In genomic region chr16:11354733-11355574, GRCh38 we compare ENCODE assay signal across 8 cellular contexts. TPM values are rescaled to one million over a fixed set of nuclear protein-coding genes. Genes with fewer than 3 reads are reported as not detected.
A peak's percentile ranks its signal among the peaks of the same experiment; 100 is the strongest.
DNase-seq lines count a peak whose midpoint lies in the region; ATAC-seq and TF ChIP-seq lines count a peak whose summit lies in the region.

No MANE protein-coding gene starts in this region.

- no peaks in the 10 kb centered on the region for H3K9me3 ChIP-seq in heart left ventricle
- H3K9me3 ChIP-seq in A673 (ENCODE audit: low read depth, low read length, poor library complexity, severe bottlenecking), result peaks cover 4% of the 10 kb centered on the region

- no peak for TF ChIP-seq CTCF in heart left ventricle (IDR thresholded peaks at IDR 0.05)
- no peak for TF ChIP-seq CTCF in A673 (conservative IDR thresholded peaks at IDR 0.05; ENCODE audit: low read depth, low read length)

- ATAC-seq in GM18861 (IDR thresholded peaks at IDR 0.05; ENCODE audit: unreplicated experiment) (peak; percentile 43), HG03039 (IDR thresholded peaks at IDR 0.05; ENCODE audit: unreplicated experiment) (peak; percentile 51), heart left ventricle (no peak)

- POLR2A ChIA-PET in A673 (lab: Charles Lee; ENCODE audit: low non-redundant PET), result no interaction called here

- intact Hi-C loops in heart left ventricle (cut with DNase I), result loop anchor here in 8 of 10 donors (5.0 to 10.0 kb wide), 8 partner anchors 58 to 393 kb away; partner anchors contain the start of gene SOCS1 (in 5 of the 8)
- intact Hi-C loops in A673 (cut with micrococcal nuclease; ENCODE audit: unreplicated experiment), result no loop called here

- H3K36me3 Mint-ChIP-seq in T-helper 2 cell treated with Interferon-gamma antibody and Interleukin-4, amounts not matched to agents 5 μg/mL and 100 μg/mL, for 36 hours (ENCODE audit: low read depth), result peaks cover 30% of the 10 kb centered on the region

- no peaks in the 10 kb centered on the region for H3K27me3 Mint-ChIP-seq in T-helper 2 cell treated with Interferon-gamma antibody and Interleukin-4, amounts not matched to agents 5 μg/mL and 100 μg/mL, for 36 hours (ENCODE audit: low read depth)

- peak overlapping the region; percentile 90 for H3K27ac Mint-ChIP-seq in T-helper 2 cell treated with Interferon-gamma antibody and Interleukin-4, amounts not matched to agents 5 μg/mL and 100 μg/mL, for 36 hours

- no TSS peak for BruUV-seq in A673 (replicated peaks; lab: Mats Ljungman, UMichigan)

- no peaks in the 10 kb centered on the region for H3K9me3 Mint-ChIP-seq in T-helper 2 cell treated with Interferon-gamma antibody and Interleukin-4, amounts not matched to agents 5 μg/mL and 100 μg/mL, for 36 hours

- H3K27me3 ChIP-seq in heart left ventricle (peaks cover 0 to 21% (median 0%) of the 10 kb centered on the region in 9 donors), A673 (replicated peaks; ENCODE audit: insufficient read depth, low read depth, low read length, poor library complexity) (no peaks in the 10 kb centered on the region)

- CTCF ChIA-PET in A673 (lab: Charles Lee), result no interaction called here

- H3K36me3 ChIP-seq in heart left ventricle, result no peaks in the 10 kb centered on the region
- H3K36me3 ChIP-seq in A673 (ENCODE audit: insufficient read depth, low read length, poor library complexity, severe bottlenecking), result peaks cover 7% of the 10 kb centered on the region

- WGBS in heart left ventricle, 4 donors, result 73 to 81% (median 78%) methylated on average over 11 of the region's 11 CpGs

- H3K4me1 Mint-ChIP-seq in T-helper 2 cell treated with Interferon-gamma antibody and Interleukin-4, amounts not matched to agents 5 μg/mL and 100 μg/mL, for 36 hours (ENCODE audit: low read depth), result peaks cover 53% of the 10 kb centered on the region

- H3K4me3 Mint-ChIP-seq in T-helper 2 cell treated with Interferon-gamma antibody and Interleukin-4, amounts not matched to agents 5 μg/mL and 100 μg/mL, for 36 hours, result peak overlapping the region; percentile 76

- H3K4me1 ChIP-seq in heart left ventricle (peaks cover 5 to 65% (median 26%) of the 10 kb centered on the region in 12 donors), A673 (ENCODE audit: insufficient read depth, low read length, poor library complexity, severe bottlenecking) (peaks cover 19% of the 10 kb centered on the region)

- TF ChIP-seq POLR2A in heart left ventricle (IDR thresholded peaks at IDR 0.05), result no peak

- DNase-seq in T-helper 2 cell treated with Interferon-gamma antibody and Interleukin-4, amounts not matched to agents 5 μg/mL and 100 μg/mL, for 36 hours (ENCODE audit: low spot score), result peak; percentile 84
- DNase-seq in amniotic epithelial cell (ENCODE audit: low read depth) (peak; percentile 13), NCI-H1092 treated with DMSO at 0.1 percent for 48 hours (lab: John Stamatoyannopoulos, UW) (no peak), heart left ventricle (no peak), A673 (ENCODE audit: low spot score) (no peak)
- DNase-seq in stimulated activated CD4-positive, alpha-beta T cell treated with anti-CD3 and anti-CD28 coated beads, Interleukin-1b, Interleukin-23, amount 100 ng/mL, for 24 hours (ENCODE audit: low read depth in 4 of 4, low spot score in 1 of 4), result peak in 3 of 4 experiments; percentile 40 to 74 (median 61)

- H3K27ac ChIP-seq in heart left ventricle (peak overlapping the region in 2 of 12 donors; percentile 0 to 86), A673 (ENCODE audit: low read depth, low read length, poor library complexity, severe bottlenecking) (no peak overlapping the region)

- H3K4me3 ChIP-seq in heart left ventricle (no peak overlapping the region), A673 (ENCODE audit: low read depth, low read length, poor library complexity, severe bottlenecking) (no peak overlapping the region)

RNA-seq across cellular contexts. Expression of gene RMI2, which starts 9.7 kb away (rescaled TPM):
- total RNA-seq in heart left ventricle (1 to 10 TPM in 4 of 9 donors, under 1 TPM in 3, not detected in 2; 0.23 to 6.6 (median 1.1) TPM), A673 (2021) (28.5 and 38.4 TPM in 2 replicates)
- polyA plus RNA-seq in heart left ventricle, result under 1 TPM; 0.23 to 0.76 TPM

Comparison
In these comparisons a context has a peak if more than half of its experiments do, and no peak if none do; other contexts are left out.
1. ATAC-seq: peak in GM18861 (single experiment) and HG03039 (single experiment); none in heart left ventricle (0 of 4).
2. DNase-seq: peak in T-helper 2 cell treated with Interferon-gamma antibody and Interleukin-4, amounts not matched to agents 5 μg/mL and 100 μg/mL, for 36 hours (single experiment), amniotic epithelial cell (single experiment) and stimulated activated CD4-positive, alpha-beta T cell treated with anti-CD3 and anti-CD28 coated beads, Interleukin-1b, Interleukin-23, amount 100 ng/mL, for 24 hours (3 of 4); none in NCI-H1092 treated with DMSO at 0.1 percent for 48 hours (single experiment), heart left ventricle (0 of 5) and A673 (single experiment).